ENCODE assay signal across 12 cellular contexts in genomic region chr5:72767289-72768010, GRCh38. TPM values are rescaled to one million over a fixed set of nuclear protein-coding genes. Genes with fewer than 3 reads are reported as not detected.
A peak's percentile ranks its signal among the peaks of the same experiment; 100 is the strongest.
DNase-seq lines count a peak whose midpoint lies in the region; ATAC-seq lines count a peak whose summit lies in the region.
"Had no signal": no experiment of that assay in that cellular context is flagged by ENCODE, and none has a peak within 500 bp of the region (broad histone marks: within the 10 kb centered on the region; RNA-seq: fewer than 3 reads in every experiment).

No MANE protein-coding gene starts in this region.

- no peak overlapping the region for H3K27ac Mint-ChIP-seq in immature natural killer cell
- H3K27ac Mint-ChIP-seq: activated CD4-positive, alpha-beta T cell treated with anti-CD3 and anti-CD28 coated beads, Interleukin-2, amount 10 ng/mL, durations not matched to agents 24 days and 14 days; activated naive CD4-positive, alpha-beta T cell treated with anti-CD3 and anti-CD28 coated beads for 36 hours had no signal

- no peaks in the 10 kb centered on the region for H3K4me1 Mint-ChIP-seq in immature natural killer cell
- H3K4me1 Mint-ChIP-seq: activated CD4-positive, alpha-beta T cell treated with anti-CD3 and anti-CD28 coated beads, Interleukin-2, amount 10 ng/mL, durations not matched to agents 24 days and 14 days had no signal

- H3K27me3 Mint-ChIP-seq in immature natural killer cell (ENCODE audit: low read depth in 3 of 3): peaks cover 5 to 6% (median 5%) of the 10 kb centered on the region in 3 donors

- no peaks in the 10 kb centered on the region for H3K36me3 Mint-ChIP-seq in immature natural killer cell

- peaks cover 0 to 6% (median 2%) of the 10 kb centered on the region in 6 donors for H3K9me3 Mint-ChIP-seq in immature natural killer cell
- H3K9me3 Mint-ChIP-seq: activated CD4-positive, alpha-beta T cell treated with anti-CD3 and anti-CD28 coated beads, Interleukin-2, amount 10 ng/mL, durations not matched to agents 24 days and 14 days; activated naive CD4-positive, alpha-beta T cell treated with anti-CD3 and anti-CD28 coated beads for 36 hours had no signal

- H3K27ac ChIP-seq in caudate nucleus (ENCODE audit: low read depth, low read length): no peak overlapping the region
- H3K27ac ChIP-seq: heart left ventricle had no signal

- no peak for ATAC-seq in GM18519 (IDR thresholded peaks at IDR 0.05; ENCODE audit: low FRiP score, unreplicated experiment)

- H3K4me3 Mint-ChIP-seq in immature natural killer cell: no peak overlapping the region
- H3K4me3 Mint-ChIP-seq: activated CD4-positive, alpha-beta T cell treated with anti-CD3 and anti-CD28 coated beads, Interleukin-2, amount 10 ng/mL, durations not matched to agents 24 days and 14 days; activated naive CD4-positive, alpha-beta T cell treated with anti-CD3 and anti-CD28 coated beads for 36 hours had no signal

- DNase-seq in NCI-H1436 (lab: John Stamatoyannopoulos, UW): peak; percentile 16
- no peak for DNase-seq in NCI-H1436 treated with DMSO at 0.1 percent for 48 hours (lab: John Stamatoyannopoulos, UW)
- DNase-seq in NCI-H345 treated with DMSO at 0.1 percent for 48 hours (lab: John Stamatoyannopoulos, UW; ENCODE audit: unreplicated experiment): peak; percentile 33
- peak; percentile 20 for DNase-seq in brain pericyte (ENCODE audit: low read depth, low spot score)
- peak; percentile 31 for DNase-seq in renal cortical epithelial cell (ENCODE audit: low read depth)
- no peak for DNase-seq in caudate nucleus (lab: John Stamatoyannopoulos, UW)
- DNase-seq in immature natural killer cell: no peak
- DNase-seq: ACHN; activated CD4-positive, alpha-beta T cell treated with anti-CD3 and anti-CD28 coated beads, Interleukin-2, amount 10 ng/mL, durations not matched to agents 24 days and 14 days; activated naive CD4-positive, alpha-beta T cell treated with anti-CD3 and anti-CD28 coated beads for 36 hours; heart left ventricle had no signal

RNA-seq across cellular contexts. Expression of gene TNPO1, which starts 49.0 kb away (rescaled TPM):
- total RNA-seq in renal cortical epithelial cell: 176 and 258 TPM in 2 replicates
- 10 to 100 TPM; 40.4 to 58.8 (median 51.2) TPM for polyA plus RNA-seq in immature natural killer cell

Comparison
In these comparisons a context has a peak if more than half of its experiments do, and no peak if none do; other contexts are left out.
1. DNase-seq: peak in NCI-H1436 (single experiment), NCI-H345 treated with DMSO at 0.1 percent for 48 hours (single experiment), brain pericyte (single experiment) and renal cortical epithelial cell (single experiment); none in NCI-H1436 treated with DMSO at 0.1 percent for 48 hours (single experiment), caudate nucleus (0 of 61) and immature natural killer cell (0 of 3).